ENCODE assay signal across 21 cellular contexts in genomic region chr2:102230410-102230909, GRCh38. TPM values are rescaled to one million over a fixed set of nuclear protein-coding genes. Genes with fewer than 3 reads are reported as not detected.
"Had no signal": no experiment of that assay in that cellular context is flagged by ENCODE, and none has a peak within 500 bp of the region (broad histone marks: within the 10 kb centered on the region; RNA-seq: fewer than 3 reads in every experiment).

No MANE protein-coding gene starts in this region.

- H3K27ac ChIP-seq: coronary artery, dorsolateral prefrontal cortex had no signal

- H3K36me3 ChIP-seq: gastroesophageal sphincter, tibial nerve had no signal

- H3K4me3 ChIP-seq: coronary artery, dorsolateral prefrontal cortex, gastroesophageal sphincter, mucosa of descending colon, tibial nerve had no signal

- FAIRE-seq: keratinocyte had no signal

- DNase-seq: caudate nucleus; dorsolateral prefrontal cortex; effector CD8-positive, alpha-beta T cell; foreskin fibroblast; glutamatergic neuron; immature natural killer cell; left cardiac atrium; mucosa of descending colon; naive thymus-derived CD8-positive, alpha-beta T cell; right cardiac atrium; stimulated activated CD4-positive, alpha-beta T cell treated with anti-CD3 and anti-CD28 coated beads, Interleukin-4, amount 100 ng/mL, for 1 hour; stimulated activated CD8-positive, alpha-beta memory T cell treated with anti-CD3 and anti-CD28 coated beads, Interleukin-4, amount 100 ng/mL, for 48 hours; stimulated activated naive CD8-positive, alpha-beta T cell treated with anti-CD3 and anti-CD28 coated beads, Interleukin-15, Interleukin-2, amounts not matched to agents 100 U/mL and 50 U/mL, for 24 hours had no signal

- H3K9me3 ChIP-seq: gastroesophageal sphincter, mucosa of descending colon, tibial nerve had no signal

- ATAC-seq: esophagus mucosa; gastroesophageal sphincter; left cardiac atrium; mucosa of descending colon; naive thymus-derived CD8-positive, alpha-beta T cell; right cardiac atrium; stimulated activated effector memory CD8-positive, alpha-beta T cell treated with anti-CD3 and anti-CD28 coated beads, Interleukin-12 subunit alpha, Interleukin-12 subunit beta, amount 100 ng/mL, for 72 hours; stimulated activated naive CD8-positive, alpha-beta T cell treated with anti-CD3 and anti-CD28 coated beads, Interleukin-15, Interleukin-2, amounts not matched to agents 100 U/mL and 50 U/mL, for 24 hours had no signal

- H3K27me3 ChIP-seq: dorsolateral prefrontal cortex, gastroesophageal sphincter, tibial nerve had no signal

RNA-seq across cellular contexts. Expression of gene IL1RL2, which starts 43.6 kb away (rescaled TPM):
- total RNA-seq: naive thymus-derived CD8-positive, alpha-beta T cell; neural crest cell; progenitor cell of endocrine pancreas had no signal
- polyA plus RNA-seq: immature natural killer cell; naive thymus-derived CD8-positive, alpha-beta T cell had no signal
